8 cellular contexts compared by ENCODE assay signal in the genomic region with DNA sequence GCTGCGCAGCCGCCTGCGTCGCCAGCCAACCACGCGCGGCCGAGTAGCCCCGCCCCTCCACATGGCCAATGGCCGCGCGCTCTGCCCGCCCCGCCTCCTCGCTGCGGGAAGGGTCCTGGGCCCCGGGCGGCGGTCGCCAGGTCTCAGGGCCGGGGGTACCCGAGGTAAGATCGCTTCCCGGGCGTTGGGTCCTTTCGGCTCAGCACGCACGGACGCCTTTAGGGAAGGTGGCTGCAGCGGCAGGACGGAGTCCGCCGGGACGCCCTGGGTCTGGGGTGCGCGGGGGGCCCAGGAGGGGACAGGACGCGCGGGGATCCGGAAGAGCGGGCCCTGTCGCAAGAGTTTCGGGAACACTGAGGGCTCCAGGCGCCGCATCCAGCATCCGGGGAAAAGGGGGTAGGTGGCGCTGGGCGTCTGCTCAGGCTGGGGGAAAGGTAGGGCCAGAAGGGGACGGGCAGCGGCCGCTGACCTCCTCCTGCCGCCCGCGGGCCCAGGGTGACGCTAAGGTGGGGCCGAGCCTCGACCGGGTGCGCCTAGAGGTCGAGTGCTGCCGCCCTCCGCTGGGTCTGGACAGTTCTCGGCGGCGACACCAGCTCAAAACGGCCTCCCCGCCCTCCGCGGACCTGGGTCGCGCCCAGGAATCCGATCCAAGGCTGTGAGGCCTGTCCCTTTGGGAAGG. TPM values are rescaled to one million over a fixed set of nuclear protein-coding genes. Genes with fewer than 3 reads are reported as not detected.
DNase-seq lines count a peak whose midpoint lies in the region; ATAC-seq and TF ChIP-seq lines count a peak whose summit lies in the region.

MAVS (plus strand) TSS at position 95 of the 679 bp plus-strand sequence. CDS start 7,791 bp downstream, outside the sequence.

- H3K27me3 ChIP-seq in kidney epithelial cell (ENCODE audit: control insufficient read depth, insufficient read depth, low read length): no peaks in the 10 kb centered on the region

- H3K4me3 ChIP-seq in kidney epithelial cell (ENCODE audit: low read depth, low read length): peak within 1 kb of the TSS; percentile 76

- TF ChIP-seq CTCF in AG09319 (IDR thresholded peaks at IDR 0.05; ENCODE audit: low read depth, low read length) (no peak), kidney epithelial cell (IDR thresholded peaks at IDR 0.05; ENCODE audit: insufficient read depth, low read length, poor library complexity, severe bottlenecking) (no peak)

- peak; percentile 90 for TF ChIP-seq POLR2A in GM18951 (IDR thresholded peaks at IDR 0.05; ENCODE audit: extremely low read depth, insufficient read depth, insufficient read length)

- ATAC-seq in HG03175 (IDR thresholded peaks at IDR 0.05; ENCODE audit: unreplicated experiment): peak; percentile 96

- DNase-seq in AG09319 (ENCODE audit: extremely low read depth, low read depth): peak; percentile 38
- DNase-seq in NCI-H446 (lab: John Stamatoyannopoulos, UW): peak; percentile 55 to 87
- peak; percentile 72 to 83 for DNase-seq in activated CD4-positive, alpha-beta T cell treated with anti-CD3 and anti-CD28 coated beads for 24 hours (ENCODE audit: low read depth in 2 of 2)
- DNase-seq in cerebellum (ENCODE audit: low spot score): peak; percentile 95
- no peak for DNase-seq in kidney epithelial cell (ENCODE audit: low read depth)
- DNase-seq in stimulated activated CD4-positive, alpha-beta T cell treated with anti-CD3 and anti-CD28 coated beads, Interleukin-15, amount 100 ng/mL, for 24 hours: peak; percentile 93

- in situ Hi-C loops in GM18951 (cut with MboI; ENCODE audit: low sequenced_read_pairs, unreplicated experiment): no loop called here

- no peaks in the 10 kb centered on the region for H3K36me3 ChIP-seq in kidney epithelial cell (ENCODE audit: control insufficient read depth, insufficient read depth, low read length)

RNA-seq across cellular contexts. Expression of gene MAVS, which starts in this region (rescaled TPM):
- total RNA-seq in cerebellum (14.6 TPM), kidney epithelial cell (30.8 and 32.0 TPM in 2 replicates)
